Comparison of ENCODE assay signal across 25 cellular contexts in the genomic region with DNA sequence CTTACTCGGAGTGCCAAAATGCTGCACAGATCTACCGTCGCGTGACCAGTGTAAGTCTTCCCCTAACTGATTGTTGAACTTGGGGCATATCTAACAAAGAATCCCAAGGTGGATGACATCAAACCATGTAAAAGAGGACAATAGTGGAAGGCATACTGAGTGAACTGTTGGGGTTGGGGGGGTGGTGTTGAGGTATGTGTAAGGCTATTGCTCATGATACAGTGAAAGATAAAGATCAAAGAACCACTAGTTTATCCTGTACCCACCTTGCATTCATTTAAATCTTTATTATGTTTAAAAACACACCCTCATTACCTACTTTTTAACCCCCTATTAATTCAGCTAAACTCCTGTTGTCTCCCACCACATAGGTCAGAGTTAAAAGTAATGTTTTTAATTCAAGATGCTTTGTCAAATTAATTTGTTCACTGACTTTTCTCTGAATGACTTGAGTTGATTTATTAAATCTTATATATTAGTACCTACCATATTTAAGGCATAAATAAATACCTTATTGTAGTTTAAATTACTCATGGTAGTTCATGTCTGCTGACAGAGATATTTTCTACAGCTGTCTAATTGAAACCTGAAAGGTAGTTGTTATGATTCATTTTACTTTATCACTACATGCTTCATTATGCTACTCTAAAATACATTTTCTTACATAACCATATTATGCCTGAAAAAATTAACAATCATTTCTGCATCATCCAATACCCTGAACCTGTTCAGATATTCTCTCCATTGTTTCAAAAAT.
"Had no signal": no experiment of that assay in that cellular context is flagged by ENCODE, and none has a peak within 500 bp of the region (broad histone marks: within the 10 kb centered on the region; RNA-seq: fewer than 3 reads in every experiment).

No MANE protein-coding gene starts in this region.

- H3K4me3 Mint-ChIP-seq: activated CD4-positive, alpha-beta memory T cell treated with anti-CD3 and anti-CD28 coated beads, Interleukin-2, amount 10 ng/mL, durations not matched to agents 7 days and 5 days; activated CD4-positive, alpha-beta T cell treated with anti-CD3 and anti-CD28 coated beads, Interleukin-2, amount 10 ng/mL, durations not matched to agents 24 days and 14 days; activated T-cell treated with anti-CD3 and anti-CD28 coated beads, Interleukin-2, amount 50 U/mL, for 24 hours; brain; nephron progenitor cell; stimulated activated effector memory CD8-positive, alpha-beta T cell treated with anti-CD3 and anti-CD28 coated beads, Interleukin-12 subunit alpha, Interleukin-12 subunit beta, amount 100 ng/mL, for 72 hours; stimulated activated naive CD8-positive, alpha-beta T cell treated with anti-CD3 and anti-CD28 coated beads, Interleukin-15, amount 100 ng/mL, for 72 hours; T-helper 1 cell treated with Interleukin-12 subunit alpha and Interleukin-12 subunit beta and Interleukin-4 antibody, amounts not matched to agents 30 μg/mL and 1 μg/mL, for 36 hours had no signal

- H3K9me3 ChIP-seq: gastroesophageal sphincter, mucosa of descending colon, pancreas, suprapubic skin, transverse colon had no signal

- H3K27me3 Mint-ChIP-seq: activated CD4-positive, alpha-beta memory T cell treated with anti-CD3 and anti-CD28 coated beads, Interleukin-2, amount 10 ng/mL, durations not matched to agents 7 days and 5 days; activated CD4-positive, alpha-beta T cell treated with anti-CD3 and anti-CD28 coated beads, Interleukin-2, amount 10 ng/mL, durations not matched to agents 24 days and 14 days; activated T-cell treated with anti-CD3 and anti-CD28 coated beads, Interleukin-2, amount 50 U/mL, for 24 hours; brain; stimulated activated naive CD8-positive, alpha-beta T cell treated with anti-CD3 and anti-CD28 coated beads, Interleukin-15, amount 100 ng/mL, for 72 hours had no signal

- H3K4me1 Mint-ChIP-seq: nephron progenitor cell had no signal

- ATAC-seq: gastroesophageal sphincter; left cardiac atrium; mucosa of descending colon; pancreas; right cardiac atrium; stimulated activated effector memory CD8-positive, alpha-beta T cell treated with anti-CD3 and anti-CD28 coated beads, Interleukin-12 subunit alpha, Interleukin-12 subunit beta, amount 100 ng/mL, for 72 hours; stimulated activated naive CD8-positive, alpha-beta T cell treated with anti-CD3 and anti-CD28 coated beads, Interleukin-15, amount 100 ng/mL, for 72 hours had no signal

- H3K27me3 ChIP-seq: gastroesophageal sphincter, pancreas, suprapubic skin, transverse colon had no signal

- DNase-seq: activated CD4-positive, alpha-beta memory T cell treated with anti-CD3 and anti-CD28 coated beads, Interleukin-2, amount 10 ng/mL, durations not matched to agents 7 days and 5 days; activated CD4-positive, alpha-beta T cell treated with anti-CD3 and anti-CD28 coated beads, Interleukin-2, amount 10 ng/mL, durations not matched to agents 24 days and 14 days; activated naive CD4-positive, alpha-beta T cell treated with Interleukin-2 at 50 U/mL for 16 hours; activated T-cell treated with anti-CD3 and anti-CD28 coated beads, Interleukin-2, amount 50 U/mL, for 24 hours; aorta; cerebellar nuclear complex; head of caudate nucleus; hypothalamus; left cardiac atrium; mesenchymal stem cell; mucosa of descending colon; nephron progenitor cell; pancreas; right cardiac atrium; stimulated activated CD4-positive, alpha-beta T cell treated with anti-CD3 and anti-CD28 coated beads, Interleukin-2, amount 100 ng/mL, for 24 hours; stimulated activated naive CD8-positive, alpha-beta T cell treated with anti-CD3 and anti-CD28 coated beads, Interleukin-15, amount 100 ng/mL, for 72 hours; transverse colon had no signal

- H3K27ac ChIP-seq: epithelial cell of prostate, gastroesophageal sphincter, pancreas, suprapubic skin, transverse colon had no signal

- H3K4me3 ChIP-seq: coronary artery, gastroesophageal sphincter, mucosa of descending colon, pancreas, skin epidermis, suprapubic skin, transverse colon had no signal

- H3K36me3 ChIP-seq: pancreas had no signal

- H3K4me1 ChIP-seq: pancreas, transverse colon had no signal

- H3K27ac Mint-ChIP-seq: activated CD4-positive, alpha-beta T cell treated with anti-CD3 and anti-CD28 coated beads, Interleukin-2, amount 10 ng/mL, durations not matched to agents 24 days and 14 days; activated T-cell treated with anti-CD3 and anti-CD28 coated beads, Interleukin-2, amount 50 U/mL, for 24 hours; nephron progenitor cell; stimulated activated effector memory CD8-positive, alpha-beta T cell treated with anti-CD3 and anti-CD28 coated beads, Interleukin-12 subunit alpha, Interleukin-12 subunit beta, amount 100 ng/mL, for 72 hours; T-helper 1 cell treated with Interleukin-12 subunit alpha and Interleukin-12 subunit beta and Interleukin-4 antibody, amounts not matched to agents 30 μg/mL and 1 μg/mL, for 36 hours had no signal

- H3K9me3 Mint-ChIP-seq: activated CD4-positive, alpha-beta memory T cell treated with anti-CD3 and anti-CD28 coated beads, Interleukin-2, amount 10 ng/mL, durations not matched to agents 7 days and 5 days; activated CD4-positive, alpha-beta T cell treated with anti-CD3 and anti-CD28 coated beads, Interleukin-2, amount 10 ng/mL, durations not matched to agents 24 days and 14 days; activated T-cell treated with anti-CD3 and anti-CD28 coated beads, Interleukin-2, amount 50 U/mL, for 24 hours; nephron progenitor cell; stimulated activated effector memory CD8-positive, alpha-beta T cell treated with anti-CD3 and anti-CD28 coated beads, Interleukin-12 subunit alpha, Interleukin-12 subunit beta, amount 100 ng/mL, for 72 hours; stimulated activated naive CD8-positive, alpha-beta T cell treated with anti-CD3 and anti-CD28 coated beads, Interleukin-15, amount 100 ng/mL, for 72 hours; T-helper 1 cell treated with Interleukin-12 subunit alpha and Interleukin-12 subunit beta and Interleukin-4 antibody, amounts not matched to agents 30 μg/mL and 1 μg/mL, for 36 hours had no signal
